In genomic region chr9:34884732-34885131, GRCh38 we compare ENCODE assay signal across 9 cellular contexts.
DNase-seq lines count a peak whose midpoint lies in the region; ATAC-seq and TF ChIP-seq lines count a peak whose summit lies in the region.
"Had no signal": no experiment of that assay in that cellular context is flagged by ENCODE, and none has a peak within 500 bp of the region (broad histone marks: within the 10 kb centered on the region; RNA-seq: fewer than 3 reads in every experiment).

No MANE protein-coding gene starts in this region.

- WGBS in heart right ventricle, 2 donors: 73% methylated on average over 2 of the region's 2 CpGs

- no peak for DNase-seq in activated CD4-positive, CD25-positive, alpha-beta regulatory T cell (lab: John Stamatoyannopoulos, UW)
- DNase-seq in activated CD4-positive, alpha-beta T cell treated with anti-CD3 and anti-CD28 coated beads, Interleukin-2, amount 10 ng/mL, durations not matched to agents 24 days and 14 days: peak; percentile 63
- DNase-seq in stimulated activated CD4-positive, alpha-beta T cell treated with anti-CD3 and anti-CD28 coated beads, TNF-alpha, amount 100 ng/mL, for 24 hours (ENCODE audit: low read depth in 3 of 3): peak in 2 of 3 experiments; percentile 8 to 15
- DNase-seq in heart right ventricle (no peak), DMS79 treated with DMSO at 0.1 percent for 48 hours (lab: John Stamatoyannopoulos, UW) (no peak)
- DNase-seq: NCI-H2227 treated with DMSO at 0.1 percent for 48 hours had no signal

- intact Hi-C loops in activated CD4-positive, alpha-beta T cell treated with anti-CD3 and anti-CD28 coated beads, Interleukin-2, amount 10 ng/mL, durations not matched to agents 24 days and 14 days (cut with micrococcal nuclease): no loop called here
- intact Hi-C loops in heart right ventricle (cut with DNase I): loop anchor here in 1 of 10 donors (5.0 kb wide), 1 partner anchor 88 kb away; no protein-coding TSS in a partner anchor

- TF ChIP-seq CTCF in heart right ventricle (IDR thresholded peaks at IDR 0.05): no peak

- H3K36me3 ChIP-seq in heart right ventricle: no peaks in the 10 kb centered on the region

- peaks cover 10% of the 10 kb centered on the region for H3K27me3 Mint-ChIP-seq in activated CD4-positive, alpha-beta T cell treated with anti-CD3 and anti-CD28 coated beads, Interleukin-2, amount 10 ng/mL, durations not matched to agents 24 days and 14 days

- H3K9me3 ChIP-seq in heart right ventricle: peaks cover 0 to 5% (median 0%) of the 10 kb centered on the region in 11 donors

- no peaks in the 10 kb centered on the region for H3K9me3 Mint-ChIP-seq in activated CD4-positive, alpha-beta T cell treated with anti-CD3 and anti-CD28 coated beads, Interleukin-2, amount 10 ng/mL, durations not matched to agents 24 days and 14 days

- no peak overlapping the region for H3K4me3 Mint-ChIP-seq in activated CD4-positive, alpha-beta T cell treated with anti-CD3 and anti-CD28 coated beads, Interleukin-2, amount 10 ng/mL, durations not matched to agents 24 days and 14 days

- ATAC-seq in activated CD4-positive, CD25-positive, alpha-beta regulatory T cell treated with anti-CD3 and anti-CD28 coated beads, Interleukin-2, amount 50 U/mL, for 24 hours: peak; percentile 17 to 63
- peak; percentile 66 for ATAC-seq in HG02798 (IDR thresholded peaks at IDR 0.05; ENCODE audit: poor library complexity, unreplicated experiment)
- no peak for ATAC-seq in heart right ventricle
- ATAC-seq in HG03521 (IDR thresholded peaks at IDR 0.05; ENCODE audit: unreplicated experiment): no peak

- no peak overlapping the region for H3K27ac ChIP-seq in heart right ventricle

- no peaks in the 10 kb centered on the region for H3K36me3 Mint-ChIP-seq in activated CD4-positive, alpha-beta T cell treated with anti-CD3 and anti-CD28 coated beads, Interleukin-2, amount 10 ng/mL, durations not matched to agents 24 days and 14 days (ENCODE audit: low read depth)

- no peak overlapping the region for H3K4me3 ChIP-seq in heart right ventricle

- H3K4me1 Mint-ChIP-seq in activated CD4-positive, alpha-beta T cell treated with anti-CD3 and anti-CD28 coated beads, Interleukin-2, amount 10 ng/mL, durations not matched to agents 24 days and 14 days: no peaks in the 10 kb centered on the region

- no peaks in the 10 kb centered on the region for H3K4me1 ChIP-seq in heart right ventricle

- peaks cover 0 to 8% (median 0%) of the 10 kb centered on the region in 7 donors for H3K27me3 ChIP-seq in heart right ventricle

- H3K27ac Mint-ChIP-seq in activated CD4-positive, alpha-beta T cell treated with anti-CD3 and anti-CD28 coated beads, Interleukin-2, amount 10 ng/mL, durations not matched to agents 24 days and 14 days: no peak overlapping the region

Comparison
In these comparisons a context has a peak if more than half of its experiments do, and no peak if none do; other contexts are left out.
1. ATAC-seq: peak in activated CD4-positive, CD25-positive, alpha-beta regulatory T cell treated with anti-CD3 and anti-CD28 coated beads, Interleukin-2, amount 50 U/mL, for 24 hours (2 of 2) and HG02798 (single experiment); none in heart right ventricle (0 of 8) and HG03521 (single experiment).
2. DNase-seq: peak in activated CD4-positive, alpha-beta T cell treated with anti-CD3 and anti-CD28 coated beads, Interleukin-2, amount 10 ng/mL, durations not matched to agents 24 days and 14 days (single experiment) and stimulated activated CD4-positive, alpha-beta T cell treated with anti-CD3 and anti-CD28 coated beads, TNF-alpha, amount 100 ng/mL, for 24 hours (2 of 3); none in activated CD4-positive, CD25-positive, alpha-beta regulatory T cell (0 of 4), heart right ventricle (0 of 2) and DMS79 treated with DMSO at 0.1 percent for 48 hours (single experiment).